8 cellular contexts compared by ENCODE assay signal in genomic region chr11:3840870-3841425, GRCh38. TPM values are rescaled to one million over a fixed set of nuclear protein-coding genes. Genes with fewer than 3 reads are reported as not detected.
A peak's percentile ranks its signal among the peaks of the same experiment; 100 is the strongest.
DNase-seq lines count a peak whose midpoint lies in the region; ATAC-seq and TF ChIP-seq lines count a peak whose summit lies in the region.

RHOG (minus strand) TSS chr11:3840959; CDS start chr11:3828138, 12,821 bp downstream.

- BruUV-seq in Calu3 (replicated peaks; lab: Mats Ljungman, UMichigan) (no TSS peak), PC-3 (replicated peaks; lab: Mats Ljungman, UMichigan) (no TSS peak)

- H3K36me3 Mint-ChIP-seq in Calu3 (ENCODE audit: insufficient read depth, unreplicated experiment): peaks cover 30% of the 10 kb centered on the region
- peaks cover 23% of the 10 kb centered on the region for H3K36me3 Mint-ChIP-seq in activated naive CD8-positive, alpha-beta T cell treated with anti-CD3 and anti-CD28 coated beads, Interleukin-2, amount 10 ng/mL, durations not matched to agents 7 days and 5 days

- H3K9me3 ChIP-seq in PC-3 (ENCODE audit: low read length) (no peaks in the 10 kb centered on the region), osteoblast (ENCODE audit: low read depth, low read length) (no peaks in the 10 kb centered on the region)

- ATAC-seq in GM19351 (IDR thresholded peaks at IDR 0.05; ENCODE audit: unreplicated experiment) (peak; percentile 38), HG03442 (IDR thresholded peaks at IDR 0.05; ENCODE audit: unreplicated experiment) (peak; percentile 55), PC-3 (peak; percentile 70)
- ATAC-seq in activated naive CD8-positive, alpha-beta T cell treated with anti-CD3 and anti-CD28 coated beads, Interleukin-2, amount 10 ng/mL, durations not matched to agents 7 days and 5 days (ENCODE audit: low read depth): no peak

- H3K79me2 ChIP-seq in PC-3 (ENCODE audit: low read length) (peaks cover 43% of the 10 kb centered on the region), osteoblast (ENCODE audit: insufficient read depth, low read length) (peaks cover 58% of the 10 kb centered on the region)

- intact Hi-C loops in Calu3 (cut with micrococcal nuclease; ENCODE audit: unreplicated experiment) (loop anchor here (2.0 kb wide), 1 partner anchor 44 kb away; the partner anchor contains the start of gene NUP98), PC-3 (cut with micrococcal nuclease) (loop anchor here (1.0 to 2.0 kb wide), 2 partner anchors 14 to 32 kb away; partner anchors contain the start of genes PGAP2 and STIM1), head of caudate nucleus (cut with DNase I) (loop anchor here (2.0 to 5.0 kb wide), 2 partner anchors 14 to 44 kb away; partner anchors contain the start of gene NUP98)

- H3K4me1 ChIP-seq in PC-3 (ENCODE audit: insufficient read depth, low read length): peaks cover 17% of the 10 kb centered on the region
- H3K4me1 ChIP-seq in osteoblast (ENCODE audit: insufficient read depth, low read length): peaks cover 23% of the 10 kb centered on the region

- H3K27me3 ChIP-seq in PC-3 (ENCODE audit: low read length) (no peaks in the 10 kb centered on the region), osteoblast (ENCODE audit: insufficient read depth, low read length) (no peaks in the 10 kb centered on the region)

- POLR2A ChIA-PET in PC-3 (lab: Charles Lee; ENCODE audit: unreplicated experiment): interaction anchor here (0.5 to 0.9 kb wide), 4 partner anchors 14 to 223 kb away, joined by 3 to 5 read pairs (median 4); partner anchors contain the start of gene STIM1
- POLR2A ChIA-PET in activated naive CD8-positive, alpha-beta T cell treated with anti-CD3 and anti-CD28 coated beads, Interleukin-2, amount 10 ng/mL, durations not matched to agents 7 days and 5 days (lab: Charles Lee): interaction anchor here (0.6 to 8.1 kb wide), 28 partner anchors 9 to 255 kb away, joined by 3 to 254 read pairs (median 4); partner anchors contain the start of genes NUP98, PGAP2 and STIM1

- H3K4me3 ChIP-seq in PC-3 (ENCODE audit: low read length) (peak within 1 kb of the TSS; percentile 94), osteoblast (ENCODE audit: insufficient read depth, low read length) (peak within 1 kb of the TSS; percentile 83)

- H3K9me3 Mint-ChIP-seq in Calu3 (ENCODE audit: low read depth, unreplicated experiment): no peaks in the 10 kb centered on the region
- no peaks in the 10 kb centered on the region for H3K9me3 Mint-ChIP-seq in activated naive CD8-positive, alpha-beta T cell treated with anti-CD3 and anti-CD28 coated beads, Interleukin-2, amount 10 ng/mL, durations not matched to agents 7 days and 5 days

- H2AFZ ChIP-seq in PC-3 (ENCODE audit: low read length): peak within 1 kb of the TSS; percentile 82
- peak within 1 kb of the TSS; percentile 85 for H2AFZ ChIP-seq in osteoblast (ENCODE audit: low read length)

- H3K27ac Mint-ChIP-seq in Calu3 (ENCODE audit: unreplicated experiment): peak within 1 kb of the TSS; percentile 47
- H3K27ac Mint-ChIP-seq in activated naive CD8-positive, alpha-beta T cell treated with anti-CD3 and anti-CD28 coated beads, Interleukin-2, amount 10 ng/mL, durations not matched to agents 7 days and 5 days: peak within 1 kb of the TSS; percentile 98

- peaks cover 35% of the 10 kb centered on the region for H3K4me1 Mint-ChIP-seq in Calu3 (ENCODE audit: low read depth, unreplicated experiment)
- H3K4me1 Mint-ChIP-seq in activated naive CD8-positive, alpha-beta T cell treated with anti-CD3 and anti-CD28 coated beads, Interleukin-2, amount 10 ng/mL, durations not matched to agents 7 days and 5 days: peaks cover 45% of the 10 kb centered on the region

- no peaks in the 10 kb centered on the region for H3F3A ChIP-seq in PC-3 (ENCODE audit: low read length, unreplicated experiment)

- peak within 1 kb of the TSS; percentile 87 for H3K9ac ChIP-seq in PC-3 (ENCODE audit: low read length)

- no peaks in the 10 kb centered on the region for H3K27me3 Mint-ChIP-seq in Calu3 (ENCODE audit: unreplicated experiment)
- no peaks in the 10 kb centered on the region for H3K27me3 Mint-ChIP-seq in activated naive CD8-positive, alpha-beta T cell treated with anti-CD3 and anti-CD28 coated beads, Interleukin-2, amount 10 ng/mL, durations not matched to agents 7 days and 5 days

- H3K4me3 Mint-ChIP-seq in Calu3 (ENCODE audit: low read depth, unreplicated experiment): peak within 1 kb of the TSS; percentile 94
- H3K4me3 Mint-ChIP-seq in activated naive CD8-positive, alpha-beta T cell treated with anti-CD3 and anti-CD28 coated beads, Interleukin-2, amount 10 ng/mL, durations not matched to agents 7 days and 5 days: peak within 1 kb of the TSS; percentile 98

- H3K4me2 ChIP-seq in PC-3 (ENCODE audit: low read length): peak within 1 kb of the TSS; percentile 99
- H3K4me2 ChIP-seq in osteoblast (ENCODE audit: insufficient read depth, low read length): peak within 1 kb of the TSS; percentile 88

- peak within 1 kb of the TSS; percentile 74 for H3K27ac ChIP-seq in PC-3 (ENCODE audit: low read length)
- peak within 1 kb of the TSS; percentile 50 for H3K27ac ChIP-seq in osteoblast (ENCODE audit: low read depth, low read length)

- no peaks in the 10 kb centered on the region for H3K9me2 ChIP-seq in PC-3 (replicated peaks; ENCODE audit: low read length)

- DNase-seq in Calu3 (peak; percentile 70), PC-3 (peak; percentile 57), head of caudate nucleus (peak in 40 of 42 donors; percentile 58 to 88 (median 78)), osteoblast (ENCODE audit: insufficient read length, low spot score, missing footprints) (peak; percentile 99), NCI-H2107 (lab: John Stamatoyannopoulos, UW) (no peak)
- peak; percentile 81 for DNase-seq in activated naive CD8-positive, alpha-beta T cell treated with anti-CD3 and anti-CD28 coated beads, Interleukin-2, amount 10 ng/mL, durations not matched to agents 7 days and 5 days

- TF ChIP-seq CTCF in Calu3 (IDR thresholded peaks at IDR 0.05; ENCODE audit: unreplicated experiment) (no peak), PC-3 (conservative IDR thresholded peaks at IDR 0.05; ENCODE audit: low read depth, low read length) (no peak), osteoblast (IDR thresholded peaks at IDR 0.05; ENCODE audit: extremely low read depth, low read depth, low read length) (no peak)

- peaks cover 12% of the 10 kb centered on the region for H4K20me1 ChIP-seq in PC-3 (ENCODE audit: low read length)
- H4K20me1 ChIP-seq in osteoblast (ENCODE audit: insufficient read depth, low read length): peaks cover 35% of the 10 kb centered on the region

- CTCF ChIA-PET in Calu3 (lab: Charles Lee) (interaction anchor here (0.6 to 2.2 kb wide), 14 partner anchors 9 to 288 kb away, joined by 3 to 20 read pairs (median 4); partner anchors contain the start of genes PGAP2 and STIM1), PC-3 (lab: Charles Lee) (interaction anchor here (0.5 to 1.8 kb wide), 14 partner anchors 14 to 653 kb away, joined by 3 to 8 read pairs (median 4); partner anchors contain the start of gene STIM1)

- H3K36me3 ChIP-seq in PC-3 (ENCODE audit: low read depth, low read length): no peaks in the 10 kb centered on the region; the same call in 1 of the 2 replicates
- H3K36me3 ChIP-seq in osteoblast (ENCODE audit: insufficient read depth, low read length): no peaks in the 10 kb centered on the region

RNA-seq across cellular contexts. Expression of gene RHOG, which starts in this region (rescaled TPM):
- total RNA-seq in Calu3 (2022): 28.2 and 31.2 TPM in 2 replicates
- total RNA-seq in PC-3 (2014; rRNA removed): 31.2 and 33.5 TPM in 2 replicates
- total RNA-seq in activated naive CD8-positive, alpha-beta T cell treated with anti-CD3 and anti-CD28 coated beads, Interleukin-2, amount 10 ng/mL, durations not matched to agents 7 days and 5 days: 100 to 1,000 TPM; 154 to 159 TPM
- 13.3 and 17.0 TPM in 2 replicates for total RNA-seq in osteoblast
